In the genomic region with DNA sequence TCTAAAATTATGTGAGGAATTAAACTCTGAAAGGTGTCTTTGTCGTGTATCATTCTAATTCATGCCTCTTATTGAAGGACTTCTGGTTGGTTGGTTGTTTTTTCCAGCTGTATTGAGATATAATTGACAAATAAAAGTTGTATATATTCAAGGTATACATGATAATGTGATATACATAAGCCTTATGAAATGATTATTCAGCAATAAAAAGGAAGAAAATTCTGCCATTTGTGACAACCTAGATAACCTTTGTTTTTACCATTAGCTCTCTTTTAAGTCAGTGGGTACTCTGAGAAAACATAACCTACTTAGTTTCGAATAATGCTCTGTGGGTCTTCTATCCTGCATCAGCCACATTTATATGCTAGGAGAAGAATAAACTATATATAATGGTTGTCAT, we compare ENCODE assay signal across 33 cellular contexts.
"Had no signal": no experiment of that assay in that cellular context is flagged by ENCODE, and none has a peak within 500 bp of the region (broad histone marks: within the 10 kb centered on the region; RNA-seq: fewer than 3 reads in every experiment).

No MANE protein-coding gene starts in this region.

- H3K36me3 ChIP-seq: adrenal gland, brain microvascular endothelial cell, breast epithelium had no signal

- H3K27ac ChIP-seq: adrenal gland, brain microvascular endothelial cell, breast epithelium, VCaP had no signal

- H3K27me3 ChIP-seq: adrenal gland, body of pancreas, brain microvascular endothelial cell, breast epithelium had no signal

- FAIRE-seq: astrocyte, TTC549 had no signal

- H3K9me3 ChIP-seq: adrenal gland, body of pancreas, breast epithelium had no signal

- H3K4me3 ChIP-seq: adrenal gland, body of pancreas, breast epithelium had no signal

- DNase-seq: activated B cell treated with CpG ODN at 0.5 μM for 24 hours; activated CD4-positive, alpha-beta memory T cell treated with anti-CD3 and anti-CD28 coated beads for 36 hours; activated CD4-positive, alpha-beta T cell treated with anti-CD3 and anti-CD28 coated beads for 4 hours; activated CD4-positive, alpha-beta T cell treated with anti-CD3 and anti-CD28 coated beads, Interleukin-2, amount 10 ng/mL, durations not matched to agents 24 days and 14 days; activated CD4-positive, alpha-beta T cell treated with anti-CD3 and anti-CD28 coated beads, Interleukin-2, amount 50 U/mL, for 1 hour; activated CD4-positive, alpha-beta T cell treated with anti-CD3 and anti-CD28 coated beads, Interleukin-2, amount 50 U/mL, for 4 hours; activated CD4-positive, CD25-positive, alpha-beta regulatory T cell treated with anti-CD3 and anti-CD28 coated beads, Interleukin-2, amount 50 U/mL, for 72 hours; activated CD8-positive, alpha-beta memory T cell treated with anti-CD3 and anti-CD28 coated beads, Interleukin-2, amount 50 U/mL, for 4 hours; activated CD8-positive, alpha-beta T cell treated with anti-CD3 and anti-CD28 coated beads for 36 hours; activated effector memory CD4-positive, alpha-beta T cell treated with anti-CD3 and anti-CD28 coated beads, Interleukin-2, amount 50 U/mL, for 16 hours; activated gamma-delta T cell treated with Interleukin-2 at 50 U/mL for 16 hours; activated naive CD4-positive, alpha-beta T cell; activated naive CD4-positive, alpha-beta T cell treated with anti-CD3 and anti-CD28 coated beads for 36 hours; activated naive CD4-positive, alpha-beta T cell treated with anti-CD3 and anti-CD28 coated beads, Interleukin-2, amount 50 U/mL, for 16 hours; activated naive CD8-positive, alpha-beta T cell treated with anti-CD3 and anti-CD28 coated beads for 36 hours; activated T-cell treated with anti-CD3 and anti-CD28 coated beads for 4 hours; activated T-cell treated with anti-CD3 and anti-CD28 coated beads, Interleukin-2, amount 50 U/mL, for 1 hour; activated T-cell treated with anti-CD3 and anti-CD28 coated beads, Interleukin-2, amount 50 U/mL, for 4 hours; activated T-cell treated with anti-CD3 and anti-CD28 coated beads, Interleukin-2, amount 50 U/mL, for 72 hours; adrenal gland; amniotic stem cell; aorta; body of pancreas; brain microvascular endothelial cell; central memory CD4-positive, alpha-beta T cell; T-helper 2 cell; T-helper 9 cell had no signal

- H3K4me1 ChIP-seq: adrenal gland, breast epithelium had no signal

- ATAC-seq: activated CD8-positive, alpha-beta T cell treated with anti-CD3 and anti-CD28 coated beads for 36 hours; activated naive CD4-positive, alpha-beta T cell treated with anti-CD3 and anti-CD28 coated beads, Interleukin-2, amount 50 U/mL, for 72 hours; activated T-cell treated with anti-CD3 and anti-CD28 coated beads, Interleukin-2, amount 50 U/mL, for 4 hours; activated T-cell treated with anti-CD3 and anti-CD28 coated beads, Interleukin-2, amount 50 U/mL, for 72 hours; activated T-helper 17 cell treated with anti-CD3 and anti-CD28 coated beads, Interleukin-2, amount 50 U/mL, for 72 hours; body of pancreas had no signal
